ENCODE assay signal across 13 cellular contexts in genomic region chrX:13341491-13342101, GRCh38. TPM values are rescaled to one million over a fixed set of nuclear protein-coding genes. Genes with fewer than 3 reads are reported as not detected.
DNase-seq lines count a peak whose midpoint lies in the region; ATAC-seq, FAIRE-seq and TF ChIP-seq lines count a peak whose summit lies in the region.
"Had no signal": no experiment of that assay in that cellular context is flagged by ENCODE, and none has a peak within 500 bp of the region (broad histone marks: within the 10 kb centered on the region; RNA-seq: fewer than 3 reads in every experiment).

No MANE protein-coding gene starts in this region.

- no peaks in the 10 kb centered on the region for H3K27me3 ChIP-seq in CD4-positive, alpha-beta T cell (ENCODE audit: control insufficient read depth, insufficient read depth, low read length)
- peaks cover 3% of the 10 kb centered on the region for H3K27me3 ChIP-seq in adipocyte (replicated peaks; ENCODE audit: control insufficient read depth, insufficient read depth, low read length)
- H3K27me3 ChIP-seq: stomach had no signal

- no peak overlapping the region for H3K27ac ChIP-seq in CD4-positive, alpha-beta T cell (ENCODE audit: low read depth, low read length)
- H3K27ac ChIP-seq: stomach had no signal

- H3K4me3 ChIP-seq in adipocyte (ENCODE audit: low read length), result no peak overlapping the region
- H3K4me3 ChIP-seq: stomach had no signal

- TF ChIP-seq CTCF in CD4-positive, alpha-beta T cell (IDR thresholded peaks at IDR 0.05), result no peak

- no peak overlapping the region for H3K4me3 Mint-ChIP-seq in CD4-positive, alpha-beta T cell
- H3K4me3 Mint-ChIP-seq: neural crest cell had no signal

- no peak overlapping the region for H3K9ac ChIP-seq in adipocyte (ENCODE audit: low read length)

- H3K27ac Mint-ChIP-seq in CD4-positive, alpha-beta T cell, result no peak overlapping the region

- no peaks in the 10 kb centered on the region for H3K9me3 ChIP-seq in CD4-positive, alpha-beta T cell (ENCODE audit: control insufficient read depth, low read length)
- H3K9me3 ChIP-seq in adipocyte (ENCODE audit: control insufficient read depth, low read length), result no peaks in the 10 kb centered on the region
- H3K9me3 ChIP-seq: stomach had no signal

- H3K36me3 ChIP-seq in adipocyte (ENCODE audit: control insufficient read depth, insufficient read depth, low read length, severe bottlenecking), result no peaks in the 10 kb centered on the region
- H3K36me3 ChIP-seq: stomach had no signal

- no peaks in the 10 kb centered on the region for H3K4me1 ChIP-seq in adipocyte (ENCODE audit: control insufficient read depth, insufficient read depth, low read length)
- H3K4me1 ChIP-seq: stomach had no signal

- DNase-seq in CD4-positive, alpha-beta T cell, result peak in 1 of 10 experiments; percentile 1
- DNase-seq in GM18507 (ENCODE audit: extremely low spot score, insufficient read length, low read depth) (no peak), adipocyte (ENCODE audit: low read depth) (peak; percentile 13), glomerular visceral epithelial cell (ENCODE audit: extremely low spot score) (peak; percentile 29), NCI-H1048 (lab: John Stamatoyannopoulos, UW) (no peak)
- DNase-seq: activated CD4-positive, alpha-beta T cell treated with anti-CD3 and anti-CD28 coated beads for 48 hours; activated T-cell treated with anti-CD3 and anti-CD28 coated beads, Interleukin-2, amount 50 U/mL, for 48 hours; NCI-H1092; stomach had no signal

- CTCF ChIA-PET in CD4-positive, alpha-beta T cell (lab: Charles Lee), result no interaction called here

- no peaks in the 10 kb centered on the region for H3K9me3 Mint-ChIP-seq in CD4-positive, alpha-beta T cell

- POLR2A ChIA-PET in CD4-positive, alpha-beta T cell (lab: Charles Lee), result interaction anchor here (0.6 kb wide), 1 partner anchor 247 kb away, joined by 3 read pairs; no protein-coding TSS in a partner anchor

- no peaks in the 10 kb centered on the region for H3K36me3 Mint-ChIP-seq in CD4-positive, alpha-beta T cell (ENCODE audit: low read depth)

- H3K4me1 Mint-ChIP-seq in CD4-positive, alpha-beta T cell (ENCODE audit: low read depth), result no peaks in the 10 kb centered on the region

- peak; percentile 35 for FAIRE-seq in GM18507 (lab: Jason Lieb, UNC)
- FAIRE-seq: frontal cortex had no signal

- intact Hi-C loops in CD4-positive, alpha-beta T cell (cut with DNase I, micrococcal nuclease), result loop anchor here in 1 of 2 experiments (10.0 kb wide), 1 partner anchor 397 kb away; no protein-coding TSS in a partner anchor

- peak; percentile 32 for ATAC-seq in CD4-positive, alpha-beta T cell (ENCODE audit: poor library complexity)
- ATAC-seq in GM18858 (IDR thresholded peaks at IDR 0.05; ENCODE audit: unreplicated experiment), result no peak
- ATAC-seq in HG03108 (IDR thresholded peaks at IDR 0.05; ENCODE audit: unreplicated experiment), result no peak

- H3K27me3 Mint-ChIP-seq in CD4-positive, alpha-beta T cell, result no peaks in the 10 kb centered on the region

RNA-seq across cellular contexts. Expression of gene ATXN3L, which starts 21.7 kb away (rescaled TPM):
- not detected for total RNA-seq in CD4-positive, alpha-beta T cell
- total RNA-seq: frontal cortex, neural crest cell, stomach had no signal

Comparison
In these comparisons a context has a peak if more than half of its experiments do, and no peak if none do; other contexts are left out.
1. DNase-seq: peak in adipocyte (single experiment) and glomerular visceral epithelial cell (single experiment); none in GM18507 (single experiment) and NCI-H1048 (single experiment).